ENCODE assay signal across 8 cellular contexts in genomic region chr1:23838401-23838866, GRCh38. TPM values are rescaled to one million over a fixed set of nuclear protein-coding genes. Genes with fewer than 3 reads are reported as not detected.
DNase-seq lines count a peak whose midpoint lies in the region; ATAC-seq and TF ChIP-seq lines count a peak whose summit lies in the region.

No MANE protein-coding gene starts in this region.

- POLR2A ChIA-PET in activated CD8-positive, alpha-beta T cell treated with anti-CD3 and anti-CD28 coated beads for 36 hours (lab: Charles Lee): interaction anchor here (1.3 to 1.6 kb wide), 2 partner anchors 13 to 17 kb away, joined by 3 to 13 read pairs; partner anchors contain the start of gene HMGCL

- no peaks in the 10 kb centered on the region for H3K9me3 ChIP-seq in effector memory CD4-positive, alpha-beta T cell (ENCODE audit: control insufficient read depth, low read length)

- H3K4me3 ChIP-seq in effector memory CD4-positive, alpha-beta T cell (ENCODE audit: insufficient read depth, low read depth, low read length, poor library complexity, severe bottlenecking): peak overlapping the region; percentile 18

- peak; percentile 63 for ATAC-seq in HG02588 (IDR thresholded peaks at IDR 0.05; ENCODE audit: unreplicated experiment)
- peak; percentile 100 for ATAC-seq in activated CD8-positive, alpha-beta T cell treated with anti-CD3 and anti-CD28 coated beads for 36 hours
- no peak for ATAC-seq in GM19397 (IDR thresholded peaks at IDR 0.05; ENCODE audit: unreplicated experiment)

- peaks cover 7% of the 10 kb centered on the region for H3K4me1 ChIP-seq in effector memory CD4-positive, alpha-beta T cell (ENCODE audit: control insufficient read depth, insufficient read depth, low read length, poor library complexity, severe bottlenecking)

- CTCF ChIA-PET in Calu3 (lab: Charles Lee): no interaction called here
- CTCF ChIA-PET in activated CD8-positive, alpha-beta T cell treated with anti-CD3 and anti-CD28 coated beads for 36 hours (lab: Charles Lee): interaction anchor here (0.7 to 1.3 kb wide), 4 partner anchors 16 to 31 kb away, joined by 3 to 7 read pairs (median 3); no protein-coding TSS in a partner anchor

- no TSS peak for BruUV-seq in Calu3 (replicated peaks; lab: Mats Ljungman, UMichigan)

- no peak overlapping the region for H3K27ac Mint-ChIP-seq in Calu3 (ENCODE audit: unreplicated experiment)
- H3K27ac Mint-ChIP-seq in activated CD8-positive, alpha-beta T cell treated with anti-CD3 and anti-CD28 coated beads for 36 hours: no peak overlapping the region

- H3K36me3 ChIP-seq in effector memory CD4-positive, alpha-beta T cell (ENCODE audit: control insufficient read depth, insufficient read depth, low read length): no peaks in the 10 kb centered on the region

- no peaks in the 10 kb centered on the region for H3K9me3 Mint-ChIP-seq in Calu3 (ENCODE audit: low read depth, unreplicated experiment)
- no peaks in the 10 kb centered on the region for H3K9me3 Mint-ChIP-seq in activated CD8-positive, alpha-beta T cell treated with anti-CD3 and anti-CD28 coated beads for 36 hours

- no peaks in the 10 kb centered on the region for H3K27me3 ChIP-seq in effector memory CD4-positive, alpha-beta T cell (replicated peaks; ENCODE audit: control insufficient read depth, insufficient read depth, low read length, poor library complexity, severe bottlenecking)

- peak overlapping the region; percentile 58 for H3K4me3 Mint-ChIP-seq in Calu3 (ENCODE audit: low read depth, unreplicated experiment)
- peak overlapping the region; percentile 65 for H3K4me3 Mint-ChIP-seq in activated CD8-positive, alpha-beta T cell treated with anti-CD3 and anti-CD28 coated beads for 36 hours

- peak; percentile 74 for DNase-seq in Calu3
- DNase-seq in NCI-H510A treated with DMSO at 0.1 percent for 48 hours (lab: John Stamatoyannopoulos, UW): peak; percentile 23
- peak; percentile 84 for DNase-seq in activated CD8-positive, alpha-beta T cell treated with anti-CD3 and anti-CD28 coated beads for 36 hours
- peak; percentile 62 to 64 (median 62) for DNase-seq in effector memory CD4-positive, alpha-beta T cell
- peak; percentile 91 for DNase-seq in mesenteric fat pad (ENCODE audit: low spot score)
- DNase-seq in stimulated activated CD8-positive, alpha-beta memory T cell treated with anti-CD3 and anti-CD28 coated beads, Interleukin-2, amount 100 ng/mL, for 1 hour (ENCODE audit: low read depth in 2 of 2): peak; percentile 53 to 68

- H3K27ac ChIP-seq in effector memory CD4-positive, alpha-beta T cell (ENCODE audit: insufficient read depth, low read length, poor library complexity, severe bottlenecking): no peak overlapping the region

- peaks cover 17% of the 10 kb centered on the region for H3K27me3 Mint-ChIP-seq in Calu3 (ENCODE audit: unreplicated experiment)
- peaks cover 3% of the 10 kb centered on the region for H3K27me3 Mint-ChIP-seq in activated CD8-positive, alpha-beta T cell treated with anti-CD3 and anti-CD28 coated beads for 36 hours

- intact Hi-C loops in Calu3 (cut with micrococcal nuclease; ENCODE audit: unreplicated experiment): no loop called here
- intact Hi-C loops in activated CD8-positive, alpha-beta T cell treated with anti-CD3 and anti-CD28 coated beads for 36 hours (cut with micrococcal nuclease): no loop called here

- no peak for TF ChIP-seq CTCF in Calu3 (IDR thresholded peaks at IDR 0.05; ENCODE audit: unreplicated experiment)
- TF ChIP-seq CTCF in activated CD8-positive, alpha-beta T cell treated with anti-CD3 and anti-CD28 coated beads for 36 hours (IDR thresholded peaks at IDR 0.05): no peak

- no peaks in the 10 kb centered on the region for H3K36me3 Mint-ChIP-seq in Calu3 (ENCODE audit: insufficient read depth, unreplicated experiment)
- no peaks in the 10 kb centered on the region for H3K36me3 Mint-ChIP-seq in activated CD8-positive, alpha-beta T cell treated with anti-CD3 and anti-CD28 coated beads for 36 hours (ENCODE audit: low read depth)

- H3K4me1 Mint-ChIP-seq in Calu3 (ENCODE audit: low read depth, unreplicated experiment): no peaks in the 10 kb centered on the region
- peaks cover 12% of the 10 kb centered on the region for H3K4me1 Mint-ChIP-seq in activated CD8-positive, alpha-beta T cell treated with anti-CD3 and anti-CD28 coated beads for 36 hours (ENCODE audit: low read depth)

RNA-seq across cellular contexts. Expression of gene HMGCL, which starts 13.2 kb away (rescaled TPM):
- total RNA-seq in Calu3 (2022): 23.1 and 27.8 TPM in 2 replicates
- 10 to 100 TPM; 44.9 to 46.0 TPM for total RNA-seq in activated CD8-positive, alpha-beta T cell treated with anti-CD3 and anti-CD28 coated beads for 36 hours
- total RNA-seq in mesenteric fat pad: 31.7 TPM

RNA-seq across cellular contexts. Expression of gene FUCA1, which starts 29.7 kb away (rescaled TPM):
- total RNA-seq in Calu3 (2022): 17.2 and 22.9 TPM in 2 replicates
- total RNA-seq in activated CD8-positive, alpha-beta T cell treated with anti-CD3 and anti-CD28 coated beads for 36 hours: 1 to 10 TPM; 4.6 to 4.8 TPM
- total RNA-seq in mesenteric fat pad: 40.6 TPM

RNA-seq across cellular contexts. Expression of gene GALE, which starts 37.9 kb away (rescaled TPM):
- total RNA-seq in Calu3 (2022): 76.7 and 97.9 TPM in 2 replicates
- 10 to 100 TPM; 40.7 to 43.6 TPM for total RNA-seq in activated CD8-positive, alpha-beta T cell treated with anti-CD3 and anti-CD28 coated beads for 36 hours
- 22.6 TPM for total RNA-seq in mesenteric fat pad

RNA-seq across cellular contexts. Expression of gene LYPLA2, which starts 47.5 kb away (rescaled TPM):
- 52.0 and 66.5 TPM in 2 replicates for total RNA-seq in Calu3 (2022)
- 10 to 100 TPM; 57.0 to 59.2 TPM for total RNA-seq in activated CD8-positive, alpha-beta T cell treated with anti-CD3 and anti-CD28 coated beads for 36 hours
- 37.2 TPM for total RNA-seq in mesenteric fat pad

Comparison
In these comparisons a context has a peak if more than half of its experiments do, and no peak if none do; other contexts are left out.
1. DNase-seq: peak in every context shown above with its lines; median percentile 91 in mesenteric fat pad; 84 in activated CD8-positive, alpha-beta T cell treated with anti-CD3 and anti-CD28 coated beads for 36 hours; 74 in Calu3; 62 in effector memory CD4-positive, alpha-beta T cell; 60 in stimulated activated CD8-positive, alpha-beta memory T cell treated with anti-CD3 and anti-CD28 coated beads, Interleukin-2, amount 100 ng/mL, for 1 hour; 23 in NCI-H510A treated with DMSO at 0.1 percent for 48 hours.